ENCODE assay signal across 27 cellular contexts in genomic region chr9:134612309-134612708, GRCh38.
"Had no signal": no experiment of that assay in that cellular context is flagged by ENCODE, and none has a peak within 500 bp of the region (broad histone marks: within the 10 kb centered on the region; RNA-seq: fewer than 3 reads in every experiment).

No MANE protein-coding gene starts in this region.

- FAIRE-seq: urothelium cell line had no signal

- H3K36me3 ChIP-seq: stomach, suprapubic skin, thoracic aorta, thyroid gland, tibial artery, tibial nerve, transverse colon, upper lobe of left lung, upper lobe of right lung, uterus, vagina had no signal

- H3K27ac ChIP-seq: stomach, suprapubic skin, testis, thoracic aorta, thyroid gland, tibial artery, tibial nerve, transverse colon, upper lobe of left lung, upper lobe of right lung, uterus, vagina had no signal

- H3K27me3 ChIP-seq: suprapubic skin, testis, thyroid gland, tibial nerve, transverse colon, upper lobe of left lung, upper lobe of right lung, uterus, vagina had no signal

- H3K4me3 ChIP-seq: stomach, suprapubic skin, testis, thoracic aorta, thyroid gland, tibial artery, tibial nerve, transverse colon, upper lobe of left lung, upper lobe of right lung, uterus, vagina had no signal

- DNase-seq: stimulated activated CD4-positive, alpha-beta T cell treated with anti-CD3 and anti-CD28 coated beads, Interleukin-2, amount 100 ng/mL, for 48 hours; stimulated activated CD4-positive, alpha-beta T cell treated with anti-CD3 and anti-CD28 coated beads, Interleukin-4, amount 100 ng/mL, for 1 hour; stimulated activated CD4-positive, alpha-beta T cell treated with anti-CD3 and anti-CD28 coated beads, Interleukin-4, amount 100 ng/mL, for 24 hours; stimulated activated CD4-positive, alpha-beta T cell treated with anti-CD3 and anti-CD28 coated beads, Interleukin-4, amount 100 ng/mL, for 4 hours; stimulated activated CD8-positive, alpha-beta memory T cell treated with anti-CD3 and anti-CD28 coated beads, Interleukin-4, amount 100 ng/mL, for 48 hours; stimulated activated naive B cell treated with anti-CD40 and anti-IgM and Interleukin-4, amounts not matched to agents 10 μg/mL and 1 μg/mL and 100 μg/mL, for 72 hours; stimulated activated naive CD4-positive, alpha-beta T cell; stimulated activated naive CD4-positive, alpha-beta T cell treated with Interleukin-2 at 50 U/mL for 16 hours; stimulated activated naive CD8-positive, alpha-beta T cell treated with anti-CD3 and anti-CD28 coated beads, Interleukin-15, amount 100 ng/mL, for 72 hours; stimulated activated naive CD8-positive, alpha-beta T cell treated with anti-CD3 and anti-CD28 coated beads, Interleukin-15, Interleukin-2, amounts not matched to agents 100 U/mL and 50 U/mL, for 24 hours; stomach; substantia nigra; testis; thyroid gland; tibial artery; transverse colon; trophoblast cell; upper lobe of left lung; upper lobe of right lung; uterus had no signal

- H3K4me1 ChIP-seq: stomach, suprapubic skin, testis, thyroid gland, tibial nerve, transverse colon, upper lobe of right lung, uterus, vagina had no signal

- ATAC-seq: stimulated activated effector memory CD8-positive, alpha-beta T cell treated with anti-CD3 and anti-CD28 coated beads, Interleukin-12 subunit alpha, Interleukin-12 subunit beta, amount 100 ng/mL, for 72 hours; stimulated activated memory B cell treated with anti-CD40 and anti-IgM and Interleukin-4, amounts not matched to agents 10 μg/mL and 1 μg/mL and 100 μg/mL, for 72 hours; stimulated activated naive B cell treated with anti-CD40 and anti-IgM and Interleukin-4, amounts not matched to agents 10 μg/mL and 1 μg/mL and 100 μg/mL, for 72 hours; stimulated activated naive CD8-positive, alpha-beta T cell treated with anti-CD3 and anti-CD28 coated beads, Interleukin-15, amount 100 ng/mL, for 72 hours; stimulated activated naive CD8-positive, alpha-beta T cell treated with anti-CD3 and anti-CD28 coated beads, Interleukin-15, Interleukin-2, amounts not matched to agents 100 U/mL and 50 U/mL, for 24 hours; upper lobe of right lung had no signal

- H3K9me3 ChIP-seq: testis, thyroid gland, tibial artery, upper lobe of right lung, vagina had no signal
